2 cellular contexts compared by ENCODE assay signal in the genomic region with DNA sequence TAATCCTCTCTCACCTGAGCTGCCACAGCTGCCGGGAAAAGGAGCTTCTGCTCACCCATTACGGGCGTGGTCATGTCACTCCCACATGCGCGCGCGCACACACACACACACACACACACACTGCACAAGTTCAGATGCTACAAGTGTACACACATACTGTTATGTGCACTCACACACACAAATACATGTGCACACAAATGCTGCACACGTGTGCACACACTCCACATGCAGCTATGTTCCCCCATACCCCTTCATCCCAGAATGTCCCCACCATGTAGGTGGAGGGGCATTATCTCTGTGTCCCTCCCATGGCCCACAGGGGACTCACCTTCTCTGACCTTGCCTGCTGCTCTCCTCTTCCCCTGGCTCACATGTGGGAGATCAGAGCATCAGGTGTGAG.
A peak's percentile ranks its signal among the peaks of the same experiment; 100 is the strongest.
TF ChIP-seq lines count a peak whose summit lies in the region.

No MANE protein-coding gene starts in this region.

TF ChIP-seq in HepG2, 621 proteins besides CTCF, POLR2A, EP300 and RAD21:
- TF ChIP-seq, protein P1, sequence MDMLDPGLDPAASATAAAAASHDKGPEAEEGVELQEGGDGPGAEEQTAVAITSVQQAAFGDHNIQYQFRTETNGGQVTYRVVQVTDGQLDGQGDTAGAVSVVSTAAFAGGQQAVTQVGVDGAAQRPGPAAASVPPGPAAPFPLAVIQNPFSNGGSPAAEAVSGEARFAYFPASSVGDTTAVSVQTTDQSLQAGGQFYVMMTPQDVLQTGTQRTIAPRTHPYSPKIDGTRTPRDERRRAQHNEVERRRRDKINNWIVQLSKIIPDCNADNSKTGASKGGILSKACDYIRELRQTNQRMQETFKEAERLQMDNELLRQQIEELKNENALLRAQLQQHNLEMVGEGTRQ (IDR thresholded peaks at IDR 0.05; ENCODE audit: low read depth, low read length): no peak
- TF ChIP-seq, protein P1 (CRISPR knock-in tag; IDR thresholded peaks at IDR 0.05; ENCODE audit: borderline replicate concordance): no peak
- TF ChIP-seq, protein P2, sequence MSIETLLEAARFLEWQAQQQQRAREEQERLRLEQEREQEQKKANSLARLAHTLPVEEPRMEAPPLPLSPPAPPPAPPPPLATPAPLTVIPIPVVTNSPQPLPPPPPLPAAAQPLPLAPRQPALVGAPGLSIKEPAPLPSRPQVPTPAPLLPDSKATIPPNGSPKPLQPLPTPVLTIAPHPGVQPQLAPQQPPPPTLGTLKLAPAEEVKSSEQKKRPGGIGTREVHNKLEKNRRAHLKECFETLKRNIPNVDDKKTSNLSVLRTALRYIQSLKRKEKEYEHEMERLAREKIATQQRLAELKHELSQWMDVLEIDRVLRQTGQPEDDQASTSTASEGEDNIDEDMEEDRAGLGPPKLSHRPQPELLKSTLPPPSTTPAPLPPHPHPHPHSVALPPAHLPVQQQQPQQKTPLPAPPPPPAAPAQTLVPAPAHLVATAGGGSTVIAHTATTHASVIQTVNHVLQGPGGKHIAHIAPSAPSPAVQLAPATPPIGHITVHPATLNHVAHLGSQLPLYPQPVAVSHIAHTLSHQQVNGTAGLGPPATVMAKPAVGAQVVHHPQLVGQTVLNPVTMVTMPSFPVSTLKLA (IDR thresholded peaks at IDR 0.05): peak; percentile 99

TF ChIP-seq in H1, 55 proteins besides CTCF, POLR2A, EP300 and RAD21:
- TF ChIP-seq POLR2AphosphoS5 (IDR thresholded peaks at IDR 0.05; ENCODE audit: low read depth, low read length) (peak; percentile 25; the same call in 1 of the 2 replicates), TAF1 (IDR thresholded peaks at IDR 0.05; ENCODE audit: low read depth, low read length) (no peak), SIX5 (IDR thresholded peaks at IDR 0.05; ENCODE audit: low read depth, low read length) (no peak), GTF2F1 (IDR thresholded peaks at IDR 0.05; ENCODE audit: borderline replicate concordance, low read depth, low read length) (no peak)
